Comparison of ENCODE assay signal across 11 cellular contexts in genomic region chr5:171309526-171310333, GRCh38. TPM values are rescaled to one million over a fixed set of nuclear protein-coding genes. Genes with fewer than 3 reads are reported as not detected.
DNase-seq lines count a peak whose midpoint lies in the region; ATAC-seq, FAIRE-seq and TF ChIP-seq lines count a peak whose summit lies in the region.
"Had no signal": no experiment of that assay in that cellular context is flagged by ENCODE, and none has a peak within 500 bp of the region (broad histone marks: within the 10 kb centered on the region; RNA-seq: fewer than 3 reads in every experiment).

No MANE protein-coding gene starts in this region.

- no peak overlapping the region for H3K4me3 ChIP-seq in epithelial cell of esophagus (ENCODE audit: low read length)
- H3K4me3 ChIP-seq in small intestine (ENCODE audit: low read depth in 1 of 2, low read length in 2 of 2) = peak overlapping the region in 1 of 2 donors; percentile 26

- peak; percentile 67 for TF ChIP-seq CTCF in epithelial cell of esophagus (IDR thresholded peaks at IDR 0.05; ENCODE audit: insufficient read depth, low read depth, low read length, missing control alignments)

- no peak for FAIRE-seq in small intestine (lab: Jason Lieb, UNC)

- WGBS in small intestine, 3 donors = 4 to 6% (median 5%) methylated on average over 71 to 87 of the region's 87 CpGs

- DNase-seq in activated CD8-positive, alpha-beta memory T cell treated with anti-CD3 and anti-CD28 coated beads for 24 hours = peak; percentile 62
- no peak for DNase-seq in activated CD8-positive, alpha-beta memory T cell treated with anti-CD3 and anti-CD28 coated beads, Interleukin-2, amount 50 U/mL, for 4 hours
- peak; percentile 10 for DNase-seq in RPMI7951 (ENCODE audit: low read depth)
- peak; percentile 51 for DNase-seq in epithelial cell of esophagus (ENCODE audit: low read depth)
- DNase-seq in small intestine = peak; percentile 7
- no peak for DNase-seq in NOMO-1 (lab: John Stamatoyannopoulos, UW; ENCODE audit: unreplicated experiment in 2 of 2)
- no peak for DNase-seq in hippocampal formation (lab: John Stamatoyannopoulos, UW)
- DNase-seq: CD8-positive, alpha-beta memory T cell had no signal

- no peaks in the 10 kb centered on the region for H3K36me3 ChIP-seq in small intestine (ENCODE audit: control insufficient read depth in 2 of 2, insufficient read depth in 2 of 2, low read length in 2 of 2)
- H3K36me3 ChIP-seq: ascending aorta had no signal

- H3K9me3 ChIP-seq in small intestine (ENCODE audit: control insufficient read depth, low read depth) = no peaks in the 10 kb centered on the region
- H3K9me3 ChIP-seq: ascending aorta had no signal

- no peak overlapping the region for H3K27ac ChIP-seq in small intestine (ENCODE audit: low read depth in 1 of 2, low read length in 1 of 2)
- H3K27ac ChIP-seq: ascending aorta had no signal

- peaks cover 26 to 68% of the 10 kb centered on the region in 2 donors for H3K27me3 ChIP-seq in small intestine (ENCODE audit: control insufficient read depth in 2 of 2, insufficient read depth in 2 of 2, low read length in 2 of 2)

- H3K4me1 ChIP-seq in small intestine (ENCODE audit: control insufficient read depth in 2 of 2, insufficient read depth in 1 of 2, low read depth in 1 of 2, low read length in 1 of 2) = peaks cover 0 to 12% of the 10 kb centered on the region in 2 donors

- no peak for ATAC-seq in GM18502 (IDR thresholded peaks at IDR 0.05; ENCODE audit: poor library complexity, unreplicated experiment)

RNA-seq across cellular contexts. Expression of gene TLX3, which starts 0.7 kb away (rescaled TPM):
- total RNA-seq in RPMI7951 (2014; rRNA removed; shearing (Covaris generic)) = 0.96 and 1.9 TPM in 2 replicates
- under 1 TPM in 1 of 3 donors, not detected in 2; 0.04 TPM for polyA plus RNA-seq in small intestine
- total RNA-seq: ascending aorta; CD8-positive, alpha-beta memory T cell; lower leg skin had no signal
- polyA plus RNA-seq: CD8-positive, alpha-beta memory T cell had no signal

Comparison
In these comparisons a context has a peak if more than half of its experiments do, and no peak if none do; other contexts are left out.
1. DNase-seq: peak in activated CD8-positive, alpha-beta memory T cell treated with anti-CD3 and anti-CD28 coated beads for 24 hours (single experiment), RPMI7951 (single experiment), epithelial cell of esophagus (single experiment) and small intestine (single experiment); none in activated CD8-positive, alpha-beta memory T cell treated with anti-CD3 and anti-CD28 coated beads, Interleukin-2, amount 50 U/mL, for 4 hours (single experiment), NOMO-1 (0 of 2) and hippocampal formation (0 of 2).